In the genomic region with DNA sequence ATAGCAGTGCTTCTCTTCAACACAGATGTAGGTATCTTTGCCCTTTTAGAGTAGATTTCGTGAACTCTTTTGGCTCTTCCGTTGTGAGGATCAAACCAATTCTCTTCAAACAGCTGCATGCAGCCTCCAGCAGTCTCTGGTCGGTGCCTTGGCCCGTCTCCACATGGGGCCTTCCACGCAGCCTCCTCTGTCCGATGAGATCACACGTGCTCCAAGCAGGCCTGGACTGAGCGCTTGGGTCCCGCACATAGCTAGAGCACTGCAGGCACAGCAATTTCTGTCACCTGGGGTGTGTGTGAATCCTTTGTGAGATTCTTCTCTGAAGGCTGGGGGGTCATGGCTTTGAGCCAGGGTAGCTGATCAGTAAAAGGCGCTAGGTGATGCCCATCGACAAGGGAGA, we compare ENCODE assay signal across 15 cellular contexts.
"Had no signal": no experiment of that assay in that cellular context is flagged by ENCODE, and none has a peak within 500 bp of the region (broad histone marks: within the 10 kb centered on the region; RNA-seq: fewer than 3 reads in every experiment).

No MANE protein-coding gene starts in this region.

- H3K9me3 Mint-ChIP-seq: activated naive CD4-positive, alpha-beta T cell treated with anti-CD3 and anti-CD28 coated beads, Interleukin-2, amount 50 U/mL, for 24 hours had no signal

- H3K9ac ChIP-seq: parathyroid adenoma had no signal

- H3K27me3 ChIP-seq: adrenal gland, hepatocyte, suprapubic skin, transverse colon had no signal

- ATAC-seq: activated CD4-positive, alpha-beta T cell treated with anti-CD3 and anti-CD28 coated beads for 36 hours; naive thymus-derived CD4-positive, alpha-beta T cell; SK-N-SH treated with all-trans-retinoic acid at 6 μM for 48 hours; stimulated activated naive CD8-positive, alpha-beta T cell treated with anti-CD3 and anti-CD28 coated beads, Interleukin-15, amount 100 ng/mL, for 72 hours; T-cell; WTC11 had no signal

- H3K27ac Mint-ChIP-seq: activated CD4-positive, alpha-beta T cell treated with anti-CD3 and anti-CD28 coated beads for 36 hours; activated naive CD4-positive, alpha-beta T cell treated with anti-CD3 and anti-CD28 coated beads, Interleukin-2, amount 50 U/mL, for 24 hours; naive thymus-derived CD4-positive, alpha-beta T cell; T-cell; WTC11 had no signal

- H3K4me1 Mint-ChIP-seq: activated naive CD4-positive, alpha-beta T cell treated with anti-CD3 and anti-CD28 coated beads, Interleukin-2, amount 50 U/mL, for 24 hours; T-cell; WTC11 had no signal

- H3K4me1 ChIP-seq: adrenal gland, parathyroid adenoma had no signal

- DNase-seq: activated CD4-positive, alpha-beta T cell treated with anti-CD3 and anti-CD28 coated beads for 36 hours; activated CD4-positive, alpha-beta T cell treated with anti-CD3 and anti-CD28 coated beads, Interleukin-2, amount 50 U/mL, for 48 hours; activated gamma-delta T cell; naive thymus-derived CD4-positive, alpha-beta T cell; stimulated activated CD4-positive, alpha-beta T cell treated with anti-CD3 and anti-CD28 coated beads, Interleukin-2, amount 100 ng/mL, for 24 hours; stimulated activated naive CD8-positive, alpha-beta T cell treated with anti-CD3 and anti-CD28 coated beads, Interleukin-15, amount 100 ng/mL, for 72 hours; T-cell had no signal

- H3K4me3 ChIP-seq: adrenal gland, hepatocyte, suprapubic skin, transverse colon had no signal

- H3K27ac ChIP-seq: adrenal gland, hepatocyte, parathyroid adenoma, suprapubic skin had no signal

- H3K4me3 Mint-ChIP-seq: activated CD4-positive, alpha-beta T cell treated with anti-CD3 and anti-CD28 coated beads for 36 hours; activated naive CD4-positive, alpha-beta T cell treated with anti-CD3 and anti-CD28 coated beads, Interleukin-2, amount 50 U/mL, for 24 hours; naive thymus-derived CD4-positive, alpha-beta T cell; stimulated activated naive CD8-positive, alpha-beta T cell treated with anti-CD3 and anti-CD28 coated beads, Interleukin-15, amount 100 ng/mL, for 72 hours; T-cell; WTC11 had no signal

- H3K4me2 ChIP-seq: hepatocyte had no signal

- H3K36me3 ChIP-seq: adrenal gland, suprapubic skin, transverse colon had no signal

- H3K9me3 ChIP-seq: adrenal gland, suprapubic skin, transverse colon had no signal

- H2AFZ ChIP-seq: hepatocyte, parathyroid adenoma had no signal

- H3K36me3 Mint-ChIP-seq: activated naive CD4-positive, alpha-beta T cell treated with anti-CD3 and anti-CD28 coated beads, Interleukin-2, amount 50 U/mL, for 24 hours; T-cell had no signal
